Comparison of ENCODE assay signal across 28 cellular contexts in genomic region chr9:26145938-26146337, GRCh38.
"Had no signal": no experiment of that assay in that cellular context is flagged by ENCODE, and none has a peak within 500 bp of the region (broad histone marks: within the 10 kb centered on the region; RNA-seq: fewer than 3 reads in every experiment).

No MANE protein-coding gene starts in this region.

- FAIRE-seq: urothelium cell line had no signal

- H3K4me1 Mint-ChIP-seq: stimulated activated effector memory CD8-positive, alpha-beta T cell treated with anti-CD3 and anti-CD28 coated beads, Interleukin-12 subunit alpha, Interleukin-12 subunit beta, amount 100 ng/mL, for 72 hours; stimulated activated memory B cell treated with anti-CD40 and anti-IgM and Interleukin-4, amounts not matched to agents 10 μg/mL and 1 μg/mL and 100 μg/mL, for 72 hours; stimulated activated naive B cell treated with anti-CD40 and anti-IgM and Interleukin-4, amounts not matched to agents 10 μg/mL and 1 μg/mL and 100 μg/mL, for 72 hours had no signal

- H3K9me3 ChIP-seq: stomach, suprapubic skin, testis, thoracic aorta, thyroid gland, tibial artery, tibial nerve, transverse colon, upper lobe of left lung, upper lobe of right lung, uterus, vagina had no signal

- DNase-seq: stimulated activated CD4-positive, alpha-beta T cell treated with anti-CD3 and anti-CD28 coated beads, Interleukin-2, amount 100 ng/mL, for 48 hours; stimulated activated CD4-positive, alpha-beta T cell treated with anti-CD3 and anti-CD28 coated beads, Interleukin-4, amount 100 ng/mL, for 1 hour; stimulated activated CD4-positive, alpha-beta T cell treated with anti-CD3 and anti-CD28 coated beads, Interleukin-4, amount 100 ng/mL, for 24 hours; stimulated activated CD4-positive, alpha-beta T cell treated with anti-CD3 and anti-CD28 coated beads, Interleukin-4, amount 100 ng/mL, for 4 hours; stimulated activated CD8-positive, alpha-beta memory T cell treated with anti-CD3 and anti-CD28 coated beads, Interleukin-4, amount 100 ng/mL, for 48 hours; stimulated activated naive B cell treated with anti-CD40 and anti-IgM and Interleukin-4, amounts not matched to agents 10 μg/mL and 1 μg/mL and 100 μg/mL, for 72 hours; stimulated activated naive CD4-positive, alpha-beta T cell; stimulated activated naive CD4-positive, alpha-beta T cell treated with Interleukin-2 at 50 U/mL for 16 hours; stimulated activated naive CD8-positive, alpha-beta T cell treated with anti-CD3 and anti-CD28 coated beads, Interleukin-15, Interleukin-2, amounts not matched to agents 100 U/mL and 50 U/mL, for 24 hours; stomach; substantia nigra; testis; thyroid gland; tibial artery; transverse colon; trophoblast cell; upper lobe of left lung; upper lobe of right lung; uterus had no signal

- H3K36me3 ChIP-seq: stomach, suprapubic skin, thoracic aorta, thyroid gland, tibial artery, tibial nerve, transverse colon, upper lobe of left lung, upper lobe of right lung, uterus, vagina had no signal

- H3K4me1 ChIP-seq: stomach, suprapubic skin, testis, thyroid gland, tibial artery, tibial nerve, transverse colon, upper lobe of left lung, upper lobe of right lung, uterus, vagina had no signal

- H3K4me3 Mint-ChIP-seq: stimulated activated effector memory CD8-positive, alpha-beta T cell treated with anti-CD3 and anti-CD28 coated beads, Interleukin-12 subunit alpha, Interleukin-12 subunit beta, amount 100 ng/mL, for 72 hours; stimulated activated memory B cell treated with anti-CD40 and anti-IgM and Interleukin-4, amounts not matched to agents 10 μg/mL and 1 μg/mL and 100 μg/mL, for 72 hours; stimulated activated naive B cell treated with anti-CD40 and anti-IgM and Interleukin-4, amounts not matched to agents 10 μg/mL and 1 μg/mL and 100 μg/mL, for 72 hours; stimulated activated naive CD8-positive, alpha-beta T cell treated with anti-CD3 and anti-CD28 coated beads, Interleukin-15, Interleukin-2, amounts not matched to agents 100 ng/mL and 50 ng/mL, for 24 hours; type B pancreatic cell had no signal

- H3K4me3 ChIP-seq: stomach, suprapubic skin, testis, thoracic aorta, thyroid gland, tibial artery, tibial nerve, transverse colon, upper lobe of left lung, upper lobe of right lung, uterus, vagina had no signal

- H3K36me3 Mint-ChIP-seq: stimulated activated effector memory CD8-positive, alpha-beta T cell treated with anti-CD3 and anti-CD28 coated beads, Interleukin-12 subunit alpha, Interleukin-12 subunit beta, amount 100 ng/mL, for 72 hours; stimulated activated memory B cell treated with anti-CD40 and anti-IgM and Interleukin-4, amounts not matched to agents 10 μg/mL and 1 μg/mL and 100 μg/mL, for 72 hours; stimulated activated naive B cell treated with anti-CD40 and anti-IgM and Interleukin-4, amounts not matched to agents 10 μg/mL and 1 μg/mL and 100 μg/mL, for 72 hours; type B pancreatic cell had no signal

- H3K27ac Mint-ChIP-seq: stimulated activated effector memory CD8-positive, alpha-beta T cell treated with anti-CD3 and anti-CD28 coated beads, Interleukin-12 subunit alpha, Interleukin-12 subunit beta, amount 100 ng/mL, for 72 hours; stimulated activated memory B cell treated with anti-CD40 and anti-IgM and Interleukin-4, amounts not matched to agents 10 μg/mL and 1 μg/mL and 100 μg/mL, for 72 hours; stimulated activated naive B cell treated with anti-CD40 and anti-IgM and Interleukin-4, amounts not matched to agents 10 μg/mL and 1 μg/mL and 100 μg/mL, for 72 hours; stimulated activated naive CD8-positive, alpha-beta T cell treated with anti-CD3 and anti-CD28 coated beads, Interleukin-15, Interleukin-2, amounts not matched to agents 100 ng/mL and 50 ng/mL, for 24 hours; type B pancreatic cell had no signal

- H3K9me3 Mint-ChIP-seq: stimulated activated naive CD8-positive, alpha-beta T cell treated with anti-CD3 and anti-CD28 coated beads, Interleukin-15, Interleukin-2, amounts not matched to agents 100 ng/mL and 50 ng/mL, for 24 hours; type B pancreatic cell had no signal

- H3K27me3 ChIP-seq: stomach, suprapubic skin, testis, thyroid gland, tibial artery, tibial nerve, transverse colon, upper lobe of left lung, upper lobe of right lung, uterus, vagina had no signal

- H3K27ac ChIP-seq: stomach, suprapubic skin, testis, thoracic aorta, thyroid gland, tibial artery, tibial nerve, transverse colon, upper lobe of left lung, upper lobe of right lung, uterus, vagina had no signal

- H3K27me3 Mint-ChIP-seq: stimulated activated memory B cell treated with anti-CD40 and anti-IgM and Interleukin-4, amounts not matched to agents 10 μg/mL and 1 μg/mL and 100 μg/mL, for 72 hours; stimulated activated naive B cell treated with anti-CD40 and anti-IgM and Interleukin-4, amounts not matched to agents 10 μg/mL and 1 μg/mL and 100 μg/mL, for 72 hours; stimulated activated naive CD8-positive, alpha-beta T cell treated with anti-CD3 and anti-CD28 coated beads, Interleukin-15, Interleukin-2, amounts not matched to agents 100 ng/mL and 50 ng/mL, for 24 hours; type B pancreatic cell had no signal

- ATAC-seq: stimulated activated effector memory CD8-positive, alpha-beta T cell treated with anti-CD3 and anti-CD28 coated beads, Interleukin-12 subunit alpha, Interleukin-12 subunit beta, amount 100 ng/mL, for 72 hours; stimulated activated memory B cell treated with anti-CD40 and anti-IgM and Interleukin-4, amounts not matched to agents 10 μg/mL and 1 μg/mL and 100 μg/mL, for 72 hours; stimulated activated naive B cell treated with anti-CD40 and anti-IgM and Interleukin-4, amounts not matched to agents 10 μg/mL and 1 μg/mL and 100 μg/mL, for 72 hours; stimulated activated naive CD8-positive, alpha-beta T cell treated with anti-CD3 and anti-CD28 coated beads, Interleukin-15, Interleukin-2, amounts not matched to agents 100 U/mL and 50 U/mL, for 24 hours; upper lobe of right lung had no signal
